In the genomic region with DNA sequence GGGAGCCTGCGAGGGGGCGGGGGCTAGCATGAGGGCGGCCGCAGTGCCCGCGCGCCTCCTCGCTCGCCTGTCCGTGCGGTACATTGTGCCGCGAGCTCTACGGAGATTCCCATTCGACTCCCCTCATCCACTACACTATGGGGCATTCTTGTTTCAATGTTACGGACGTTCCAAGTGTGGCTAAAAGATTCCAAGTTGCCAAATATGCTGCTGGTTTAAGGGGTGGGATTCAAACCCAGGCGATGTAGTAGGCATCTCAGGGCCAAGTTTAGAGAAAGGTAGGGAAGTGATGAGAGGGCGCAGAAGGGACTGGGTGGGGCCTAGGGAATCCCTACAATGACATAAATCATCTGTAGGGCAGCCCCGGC, we compare ENCODE assay signal across 2 cellular contexts.
TF ChIP-seq lines count a peak whose summit lies in the region.

No MANE protein-coding gene starts in this region.

TF ChIP-seq in WTC11, 78 proteins besides CTCF, POLR2A, EP300 and RAD21 (continued from another document):
- TF ChIP-seq STAT6 (CRISPR knock-in tag; conservative IDR thresholded peaks at IDR 0.05; ENCODE audit: low read depth) (no peak), SOX15 (CRISPR knock-in tag; IDR thresholded peaks at IDR 0.05) (no peak)
- TF ChIP-seq, protein P1, sequence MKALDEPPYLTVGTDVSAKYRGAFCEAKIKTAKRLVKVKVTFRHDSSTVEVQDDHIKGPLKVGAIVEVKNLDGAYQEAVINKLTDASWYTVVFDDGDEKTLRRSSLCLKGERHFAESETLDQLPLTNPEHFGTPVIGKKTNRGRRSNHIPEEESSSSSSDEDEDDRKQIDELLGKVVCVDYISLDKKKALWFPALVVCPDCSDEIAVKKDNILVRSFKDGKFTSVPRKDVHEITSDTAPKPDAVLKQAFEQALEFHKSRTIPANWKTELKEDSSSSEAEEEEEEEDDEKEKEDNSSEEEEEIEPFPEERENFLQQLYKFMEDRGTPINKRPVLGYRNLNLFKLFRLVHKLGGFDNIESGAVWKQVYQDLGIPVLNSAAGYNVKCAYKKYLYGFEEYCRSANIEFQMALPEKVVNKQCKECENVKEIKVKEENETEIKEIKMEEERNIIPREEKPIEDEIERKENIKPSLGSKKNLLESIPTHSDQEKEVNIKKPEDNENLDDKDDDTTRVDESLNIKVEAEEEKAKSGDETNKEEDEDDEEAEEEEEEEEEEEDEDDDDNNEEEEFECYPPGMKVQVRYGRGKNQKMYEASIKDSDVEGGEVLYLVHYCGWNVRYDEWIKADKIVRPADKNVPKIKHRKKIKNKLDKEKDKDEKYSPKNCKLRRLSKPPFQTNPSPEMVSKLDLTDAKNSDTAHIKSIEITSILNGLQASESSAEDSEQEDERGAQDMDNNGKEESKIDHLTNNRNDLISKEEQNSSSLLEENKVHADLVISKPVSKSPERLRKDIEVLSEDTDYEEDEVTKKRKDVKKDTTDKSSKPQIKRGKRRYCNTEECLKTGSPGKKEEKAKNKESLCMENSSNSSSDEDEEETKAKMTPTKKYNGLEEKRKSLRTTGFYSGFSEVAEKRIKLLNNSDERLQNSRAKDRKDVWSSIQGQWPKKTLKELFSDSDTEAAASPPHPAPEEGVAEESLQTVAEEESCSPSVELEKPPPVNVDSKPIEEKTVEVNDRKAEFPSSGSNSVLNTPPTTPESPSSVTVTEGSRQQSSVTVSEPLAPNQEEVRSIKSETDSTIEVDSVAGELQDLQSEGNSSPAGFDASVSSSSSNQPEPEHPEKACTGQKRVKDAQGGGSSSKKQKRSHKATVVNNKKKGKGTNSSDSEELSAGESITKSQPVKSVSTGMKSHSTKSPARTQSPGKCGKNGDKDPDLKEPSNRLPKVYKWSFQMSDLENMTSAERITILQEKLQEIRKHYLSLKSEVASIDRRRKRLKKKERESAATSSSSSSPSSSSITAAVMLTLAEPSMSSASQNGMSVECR (CRISPR knock-in tag; IDR thresholded peaks at IDR 0.05; ENCODE audit: borderline replicate concordance), result no peak

TF ChIP-seq in HepG2, 621 proteins besides CTCF, POLR2A, EP300 and RAD21 (continued from another document):
- TF ChIP-seq, protein P2, sequence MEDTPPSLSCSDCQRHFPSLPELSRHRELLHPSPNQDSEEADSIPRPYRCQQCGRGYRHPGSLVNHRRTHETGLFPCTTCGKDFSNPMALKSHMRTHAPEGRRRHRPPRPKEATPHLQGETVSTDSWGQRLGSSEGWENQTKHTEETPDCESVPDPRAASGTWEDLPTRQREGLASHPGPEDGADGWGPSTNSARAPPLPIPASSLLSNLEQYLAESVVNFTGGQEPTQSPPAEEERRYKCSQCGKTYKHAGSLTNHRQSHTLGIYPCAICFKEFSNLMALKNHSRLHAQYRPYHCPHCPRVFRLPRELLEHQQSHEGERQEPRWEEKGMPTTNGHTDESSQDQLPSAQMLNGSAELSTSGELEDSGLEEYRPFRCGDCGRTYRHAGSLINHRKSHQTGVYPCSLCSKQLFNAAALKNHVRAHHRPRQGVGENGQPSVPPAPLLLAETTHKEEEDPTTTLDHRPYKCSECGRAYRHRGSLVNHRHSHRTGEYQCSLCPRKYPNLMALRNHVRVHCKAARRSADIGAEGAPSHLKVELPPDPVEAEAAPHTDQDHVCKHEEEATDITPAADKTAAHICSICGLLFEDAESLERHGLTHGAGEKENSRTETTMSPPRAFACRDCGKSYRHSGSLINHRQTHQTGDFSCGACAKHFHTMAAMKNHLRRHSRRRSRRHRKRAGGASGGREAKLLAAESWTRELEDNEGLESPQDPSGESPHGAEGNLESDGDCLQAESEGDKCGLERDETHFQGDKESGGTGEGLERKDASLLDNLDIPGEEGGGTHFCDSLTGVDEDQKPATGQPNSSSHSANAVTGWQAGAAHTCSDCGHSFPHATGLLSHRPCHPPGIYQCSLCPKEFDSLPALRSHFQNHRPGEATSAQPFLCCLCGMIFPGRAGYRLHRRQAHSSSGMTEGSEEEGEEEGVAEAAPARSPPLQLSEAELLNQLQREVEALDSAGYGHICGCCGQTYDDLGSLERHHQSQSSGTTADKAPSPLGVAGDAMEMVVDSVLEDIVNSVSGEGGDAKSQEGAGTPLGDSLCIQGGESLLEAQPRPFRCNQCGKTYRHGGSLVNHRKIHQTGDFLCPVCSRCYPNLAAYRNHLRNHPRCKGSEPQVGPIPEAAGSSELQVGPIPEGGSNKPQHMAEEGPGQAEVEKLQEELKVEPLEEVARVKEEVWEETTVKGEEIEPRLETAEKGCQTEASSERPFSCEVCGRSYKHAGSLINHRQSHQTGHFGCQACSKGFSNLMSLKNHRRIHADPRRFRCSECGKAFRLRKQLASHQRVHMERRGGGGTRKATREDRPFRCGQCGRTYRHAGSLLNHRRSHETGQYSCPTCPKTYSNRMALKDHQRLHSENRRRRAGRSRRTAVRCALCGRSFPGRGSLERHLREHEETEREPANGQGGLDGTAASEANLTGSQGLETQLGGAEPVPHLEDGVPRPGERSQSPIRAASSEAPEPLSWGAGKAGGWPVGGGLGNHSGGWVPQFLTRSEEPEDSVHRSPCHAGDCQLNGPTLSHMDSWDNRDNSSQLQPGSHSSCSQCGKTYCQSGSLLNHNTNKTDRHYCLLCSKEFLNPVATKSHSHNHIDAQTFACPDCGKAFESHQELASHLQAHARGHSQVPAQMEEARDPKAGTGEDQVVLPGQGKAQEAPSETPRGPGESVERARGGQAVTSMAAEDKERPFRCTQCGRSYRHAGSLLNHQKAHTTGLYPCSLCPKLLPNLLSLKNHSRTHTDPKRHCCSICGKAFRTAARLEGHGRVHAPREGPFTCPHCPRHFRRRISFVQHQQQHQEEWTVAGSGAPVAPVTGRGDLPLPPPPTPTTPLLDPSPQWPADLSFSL (CRISPR knock-in tag; IDR thresholded peaks at IDR 0.05), result no peak
- TF ChIP-seq ZNF20 (CRISPR knock-in tag; IDR thresholded peaks at IDR 0.05) (no peak), ZBTB7B (CRISPR knock-in tag; IDR thresholded peaks at IDR 0.05) (0 out of 2 replicates have a peak, but pooled peaks have one; percentile 41)
